In genomic region chr12:31728917-31729640, GRCh38 we compare ENCODE assay signal across 1 cellular context.
TF ChIP-seq lines count a peak whose summit lies in the region.

TSS of gene AMN1 (minus strand) at chr12:31729021. CDS start at chr12:31729008, 13 bp downstream.

TF ChIP-seq in GM12878, 131 proteins besides CTCF, POLR2A, EP300 and RAD21 (continued from another document and continues in another):
- TF ChIP-seq POLR2AphosphoS2 (IDR thresholded peaks at IDR 0.05; ENCODE audit: low read depth, low read length): no peak
- no peak; the same call in 1 of the 2 replicates for TF ChIP-seq SMARCA5 (IDR thresholded peaks at IDR 0.05)
- no peak for TF ChIP-seq CHD4 (IDR thresholded peaks at IDR 0.05)
- peak; percentile 84 for TF ChIP-seq E2F8 (IDR thresholded peaks at IDR 0.05; ENCODE audit: low read depth, partially characterized antibody)
- TF ChIP-seq MAX (IDR thresholded peaks at IDR 0.05; ENCODE audit: low read depth, low read length): no peak
- peak; percentile 81 for TF ChIP-seq KLF5 (IDR thresholded peaks at IDR 0.05; ENCODE audit: partially characterized antibody)
- TF ChIP-seq ZNF217 (IDR thresholded peaks at IDR 0.05): no peak
- TF ChIP-seq MEF2B (IDR thresholded peaks at IDR 0.05; ENCODE audit: partially characterized antibody, poor library complexity, severe bottlenecking): peak; percentile 55
- TF ChIP-seq SMAD5 (IDR thresholded peaks at IDR 0.05; ENCODE audit: low read depth): 0 out of 2 replicates have a peak, but pooled peaks have one; percentile 22
- TF ChIP-seq CBFB (IDR thresholded peaks at IDR 0.05; ENCODE audit: low read depth): peak; percentile 58; the same call in 1 of the 2 replicates
- 0 out of 2 replicates have a peak, but pooled peaks have one; percentile 34 for TF ChIP-seq E2F4 (IDR thresholded peaks at IDR 0.05; ENCODE audit: low read depth, low read length)
- TF ChIP-seq TCF7 (IDR thresholded peaks at IDR 0.05; ENCODE audit: borderline replicate concordance): no peak
- TF ChIP-seq CHD2 (IDR thresholded peaks at IDR 0.05; ENCODE audit: borderline replicate concordance, low read depth, low read length): peak; percentile 48
- TF ChIP-seq SMAD1 (IDR thresholded peaks at IDR 0.05; ENCODE audit: low read depth, partially characterized antibody): peak; percentile 19
- peak; percentile 96 for TF ChIP-seq IRF3 (IDR thresholded peaks at IDR 0.05)
- no peak for TF ChIP-seq TBL1XR1 (IDR thresholded peaks at IDR 0.05; ENCODE audit: low read depth, low read length)
- TF ChIP-seq SIN3A (IDR thresholded peaks at IDR 0.05; ENCODE audit: low read depth, low read length): 0 out of 2 replicates have a peak, but pooled peaks have one; percentile 31
- no peak for TF ChIP-seq ATF3 (IDR thresholded peaks at IDR 0.05; ENCODE audit: borderline replicate concordance, extremely low read depth, low read depth, low read length)
- no peak for TF ChIP-seq BCLAF1 (IDR thresholded peaks at IDR 0.05)
- peak; percentile 22; the same call in 1 of the 2 replicates for TF ChIP-seq NRF1 (conservative IDR thresholded peaks at IDR 0.05; ENCODE audit: low read depth, low read length)
- TF ChIP-seq HDAC6 (IDR thresholded peaks at IDR 0.05; ENCODE audit: unreplicated experiment): no peak
- peak; percentile 57; the same call in 1 of the 2 replicates for TF ChIP-seq TARDBP (IDR thresholded peaks at IDR 0.05; ENCODE audit: borderline replicate concordance)
- TF ChIP-seq ZBTB4 (CRISPR knock-in tag; IDR thresholded peaks at IDR 0.05): no peak
- TF ChIP-seq RB1 (IDR thresholded peaks at IDR 0.05; ENCODE audit: borderline replicate concordance): peak; percentile 31; the same call in 1 of the 2 replicates
- no peak for TF ChIP-seq ESRRA (IDR thresholded peaks at IDR 0.05; ENCODE audit: low read length)
- no peak for TF ChIP-seq EZH2 (IDR thresholded peaks at IDR 0.05; ENCODE audit: borderline replicate concordance, control insufficient read depth, low read depth, low read length)
- TF ChIP-seq SKIL (IDR thresholded peaks at IDR 0.05; ENCODE audit: low read depth, poor library complexity, severe bottlenecking): peak; percentile 91
- peak in 1 of 2 experiments; percentile 69; a peak in 1 of 3 replicates for TF ChIP-seq EGR1 (IDR thresholded peaks at IDR 0.05; ENCODE audit: borderline replicate concordance in 1 of 2, low read depth in 2 of 2, low read length in 2 of 2)
- TF ChIP-seq SMC3 (IDR thresholded peaks at IDR 0.05; ENCODE audit: borderline replicate concordance, low read length): no peak
- peak; percentile 71 for TF ChIP-seq SP1 (IDR thresholded peaks at IDR 0.05; ENCODE audit: low read depth, low read length)
- TF ChIP-seq SREBF2 (IDR thresholded peaks at IDR 0.05; ENCODE audit: low read length): no peak
- TF ChIP-seq NR2F1 (conservative IDR thresholded peaks at IDR 0.05): peak; percentile 62; the same call in 1 of the 2 replicates
- no peak; the same call in none of the 2 replicates for TF ChIP-seq NKRF (conservative IDR thresholded peaks at IDR 0.05)
- peak; percentile 76; the same call in 1 of the 2 replicates for TF ChIP-seq POLR2AphosphoS5 (IDR thresholded peaks at IDR 0.05; ENCODE audit: low read length)
- peak; percentile 72 for TF ChIP-seq RELA (IDR thresholded peaks at IDR 0.05; ENCODE audit: borderline replicate concordance, partially characterized antibody)
- TF ChIP-seq ETV6 (conservative IDR thresholded peaks at IDR 0.05 in 1 of 2, IDR thresholded peaks at IDR 0.05 in 1 of 2; ENCODE audit: borderline replicate concordance in 1 of 2, low read depth in 1 of 2): no peak
- no peak; the same call in 1 of the 2 replicates for TF ChIP-seq PKNOX1 (IDR thresholded peaks at IDR 0.05)
- 0 out of 2 replicates have a peak, but pooled peaks have one; percentile 19 for TF ChIP-seq TCF12 (IDR thresholded peaks at IDR 0.05; ENCODE audit: low read depth, low read length)
